In genomic region chr9:2018162-2018643, GRCh38 we compare ENCODE assay signal across 7 cellular contexts. TPM values are rescaled to one million over a fixed set of nuclear protein-coding genes. Genes with fewer than 3 reads are reported as not detected.
DNase-seq lines count a peak whose midpoint lies in the region; ATAC-seq and TF ChIP-seq lines count a peak whose summit lies in the region.

No MANE protein-coding gene starts in this region.

- no peak for DNase-seq in H7
- no peak for DNase-seq in T-cell
- DNase-seq in fibroblast of lung (ENCODE audit: low read depth in 2 of 2): no peak
- DNase-seq in putamen (ENCODE audit: low spot score): peak; percentile 40
- no peak for DNase-seq in LoVo (ENCODE audit: low spot score)
- DNase-seq in stimulated activated CD4-positive, alpha-beta T cell treated with anti-CD3 and anti-CD28 coated beads, Interleukin-4, amount 100 ng/mL, for 24 hours: no peak

- ATAC-seq in T-cell (replicated peaks in 1 of 4) (no peak), GM18907 (IDR thresholded peaks at IDR 0.05; ENCODE audit: unreplicated experiment) (no peak)

- POLR2A ChIA-PET in T-cell (lab: Charles Lee): interaction anchor here (0.6 to 1.2 kb wide), 3 partner anchors 10 to 55 kb away, joined by 3 to 4 read pairs (median 3); no protein-coding TSS in a partner anchor

- peaks cover 55 to 62% (median 60%) of the 10 kb centered on the region in 3 donors for H3K4me1 Mint-ChIP-seq in T-cell

- no peaks in the 10 kb centered on the region for H4K20me1 ChIP-seq in fibroblast of lung (ENCODE audit: control insufficient read depth, extremely low read depth, insufficient read depth, low read length)

- peaks cover 62% of the 10 kb centered on the region for H3K27me3 ChIP-seq in H7 (ENCODE audit: control insufficient read depth, insufficient read depth, low read length)
- H3K27me3 ChIP-seq in fibroblast of lung (ENCODE audit: control insufficient read depth, insufficient read depth, low read length): no peaks in the 10 kb centered on the region

- CTCF ChIA-PET in T-cell (lab: Charles Lee): no interaction called here

- peak overlapping the region; percentile 97 to 100 (median 99) for H3K4me3 Mint-ChIP-seq in T-cell

- H3K9me3 ChIP-seq in fibroblast of lung (ENCODE audit: control insufficient read depth, insufficient read depth, low read depth, low read length): no peaks in the 10 kb centered on the region

- peak overlapping the region; percentile 94 to 98 for H3K27ac Mint-ChIP-seq in T-cell

- peak overlapping the region; percentile 75; the same call in 1 of the 2 replicates for H3K4me3 ChIP-seq in H7 (ENCODE audit: insufficient read depth, low read depth, low read length)
- H3K4me3 ChIP-seq in fibroblast of lung (replicated peaks in 1 of 4; ENCODE audit: control extremely low read depth in 1 of 4, insufficient read depth in 1 of 4, low read depth in 3 of 4, low read length in 4 of 4): peak overlapping the region; percentile 81 to 94 (median 90)

- TF ChIP-seq CTCF in fibroblast of lung (conservative IDR thresholded peaks at IDR 0.05 in 1 of 2, IDR thresholded peaks at IDR 0.05 in 1 of 2; ENCODE audit: low read depth in 1 of 2, low read length in 2 of 2): no peak

- peak overlapping the region; percentile 82 for H2AFZ ChIP-seq in fibroblast of lung (ENCODE audit: low read length)

- H3K4me1 ChIP-seq in fibroblast of lung (ENCODE audit: control insufficient read depth, extremely low read depth, insufficient read depth, low read length): peaks cover 11% of the 10 kb centered on the region

- H3K36me3 ChIP-seq in H7 (replicated peaks; ENCODE audit: control insufficient read depth, insufficient read depth, low read length) (no peaks in the 10 kb centered on the region), fibroblast of lung (ENCODE audit: control insufficient read depth, insufficient read depth, low read length) (no peaks in the 10 kb centered on the region)

- H3K36me3 Mint-ChIP-seq in T-cell: no peaks in the 10 kb centered on the region

- H3K27ac ChIP-seq in fibroblast of lung (ENCODE audit: insufficient read depth, low read length): peak overlapping the region; percentile 89

- H3K9me3 Mint-ChIP-seq in T-cell: no peaks in the 10 kb centered on the region

- H3K79me2 ChIP-seq in fibroblast of lung (ENCODE audit: control insufficient read depth, insufficient read depth, low read length): peaks cover 30% of the 10 kb centered on the region

- H3K9ac ChIP-seq in fibroblast of lung (ENCODE audit: insufficient read depth, low read length): peak overlapping the region; percentile 76

- H3K27me3 Mint-ChIP-seq in T-cell: no peaks in the 10 kb centered on the region

- H3K4me2 ChIP-seq in fibroblast of lung (ENCODE audit: extremely low read depth, insufficient read depth, low read length): peak overlapping the region; percentile 88

RNA-seq across cellular contexts. Expression of gene SMARCA2, which starts 3.1 kb away (rescaled TPM):
- total RNA-seq in H7 (2014; rRNA removed; shearing (Covaris generic)): 5.5 and 11.6 TPM in 2 replicates
- total RNA-seq in T-cell (100 to 1,000 TPM; 225 to 325 (median 237) TPM), fibroblast of lung (52.1 and 62.3 TPM in 2 replicates)
- polyA plus RNA-seq in fibroblast of lung: 36.8 and 46.7 TPM in 2 replicates
- polyA plus RNA-seq in fibroblast of lung (2012): 33.7 and 38.7 TPM in 2 replicates
- polyA minus RNA-seq in fibroblast of lung (ENCODE audit: low replicate concordance): 112 and 151 TPM in 2 replicates
